In the genomic region with DNA sequence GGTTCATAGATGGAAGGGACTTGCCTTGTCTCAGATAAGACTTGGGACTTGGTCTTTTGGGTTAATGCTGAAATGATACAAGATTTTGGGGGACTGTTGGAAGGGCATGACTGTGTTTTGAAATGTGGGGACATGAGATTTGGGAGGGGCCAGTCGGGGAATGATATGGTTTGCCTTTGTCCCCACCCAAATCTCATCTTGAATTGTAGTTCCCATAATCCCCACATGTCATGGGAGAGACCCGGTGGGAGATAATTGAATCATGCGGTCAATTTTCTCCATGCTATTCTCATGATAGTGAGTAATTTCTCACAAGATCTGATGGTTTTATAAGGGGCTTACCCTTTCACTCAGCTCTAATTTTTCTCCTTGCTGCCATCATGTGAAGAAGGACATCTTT, we compare ENCODE assay signal across 2 cellular contexts.
DNase-seq lines count a peak whose midpoint lies in the region; ATAC-seq, FAIRE-seq and TF ChIP-seq lines count a peak whose summit lies in the region.
"Not testable (repeated sequence)": the region's sequence is repeated elsewhere in the genome, so short reads cannot be mapped to it uniquely, and the experiment has no call there.

No MANE protein-coding gene starts in this region.

- not testable (repeated sequence) for H3K9me3 ChIP-seq in SJSA1 (replicated peaks); K562 (replicated peaks; ENCODE audit: control insufficient read depth, insufficient read depth, low read depth, low read length)

- not testable (repeated sequence) for H3K4me1 ChIP-seq in SJSA1 (replicated peaks); K562 (replicated peaks in 1 of 2; ENCODE audit: control insufficient read depth in 2 of 2, insufficient read depth in 2 of 2, low read length in 2 of 2)

- intact Hi-C loops in K562 (cut with micrococcal nuclease): not testable (repeated sequence)

- not testable (repeated sequence) for TF ChIP-seq POLR2A in K562 (conservative IDR thresholded peaks at IDR 0.05)

- TF ChIP-seq CTCF in K562 (IDR thresholded peaks at IDR 0.05 in 2 of 3, conservative IDR thresholded peaks at IDR 0.05 in 1 of 3; ENCODE audit: insufficient read depth in 2 of 3, low read depth in 1 of 3, low read length in 3 of 3): not testable (repeated sequence)

- not testable (repeated sequence) for H3K27ac ChIP-seq in SJSA1; K562 (ENCODE audit: extremely low read depth, low read depth, low read length)

- not testable (repeated sequence) for H3K4me3 ChIP-seq in SJSA1, K562

- H3K9ac ChIP-seq in K562 (ENCODE audit: insufficient read depth in 1 of 2, low read depth in 2 of 2, low read length in 2 of 2): not testable (repeated sequence)

- H3K79me2 ChIP-seq in K562 (ENCODE audit: control insufficient read depth, insufficient read depth, low read length): not testable (repeated sequence)

- not testable (repeated sequence) for H4K20me1 ChIP-seq in K562 (replicated peaks; ENCODE audit: control insufficient read depth, insufficient read depth, low read length)

- POLR2A ChIA-PET in K562 (lab: Yijun Ruan, JAX): not testable (repeated sequence)

- H3K9me1 ChIP-seq in K562 (ENCODE audit: control insufficient read depth, insufficient read depth, low read length): not testable (repeated sequence)

- CTCF ChIA-PET in K562 (lab: Yijun Ruan, JAX; ENCODE audit: low intra/inter-chr PET ratio): not testable (repeated sequence)

- not testable (repeated sequence) for ATAC-seq in K562

- in situ Hi-C loops in K562 (cut with MboI): not testable (repeated sequence)

- not testable (repeated sequence) for H3K36me3 ChIP-seq in SJSA1; K562 (ENCODE audit: control insufficient read depth, insufficient read depth, low read length)

- H3K27me3 ChIP-seq in SJSA1 (replicated peaks): peaks cover 92% of the 10 kb centered on the region
- H3K27me3 ChIP-seq in K562 (ENCODE audit: control insufficient read depth in 2 of 2, insufficient read depth in 2 of 2, low read length in 2 of 2): not testable (repeated sequence)

- not testable (repeated sequence) for TF ChIP-seq EP300 in K562 (IDR thresholded peaks at IDR 0.05; ENCODE audit: low read length)

- 38% methylated on average over 3 of the region's 3 CpGs for WGBS in K562 (ENCODE audit: insufficient coverage, low coverage, missing lambda C conversion rate)

- not testable (repeated sequence) for H3K4me2 ChIP-seq in K562 (ENCODE audit: insufficient read depth, low read length)

- DNase-seq in SJSA1 (ENCODE audit: low read depth in 1 of 2, low spot score in 2 of 2): peak; percentile 65 to 74
- not testable (repeated sequence) for DNase-seq in K562 (ENCODE audit: extremely low read depth in 1 of 4, low spot score in 3 of 4)

- H2AFZ ChIP-seq in K562 (ENCODE audit: low read depth, low read length): not testable (repeated sequence)

- not testable (repeated sequence) for BruUV-seq in K562 (replicated peaks; lab: Mats Ljungman, UMichigan)

- FAIRE-seq in K562 (lab: Jason Lieb, UNC): not testable (repeated sequence)

- not testable (repeated sequence) for TF ChIP-seq RAD21 in K562 (CRISPR knock-in tag; conservative IDR thresholded peaks at IDR 0.05 in 1 of 2, IDR thresholded peaks at IDR 0.05 in 1 of 2)

TF ChIP-seq in K562, 482 proteins besides CTCF, POLR2A, EP300 and RAD21:
- peak; percentile 30; the same call in 1 of the 2 replicates for TF ChIP-seq CHAMP1 (IDR thresholded peaks at IDR 0.05)
- peak; percentile 52; the same call in 1 of the 2 replicates for TF ChIP-seq CC2D1A (IDR thresholded peaks at IDR 0.05)
